8 cellular contexts compared by ENCODE assay signal in genomic region chr16:23803591-23804123, GRCh38. TPM values are rescaled to one million over a fixed set of nuclear protein-coding genes. Genes with fewer than 3 reads are reported as not detected.
A peak's percentile ranks its signal among the peaks of the same experiment; 100 is the strongest.
DNase-seq lines count a peak whose midpoint lies in the region; ATAC-seq lines count a peak whose summit lies in the region.

No MANE protein-coding gene starts in this region.

- H3K27me3 ChIP-seq in CD4-positive, CD25-positive, alpha-beta regulatory T cell (ENCODE audit: control insufficient read depth, insufficient read depth, low read length), result peaks cover 3% of the 10 kb centered on the region

- no peaks in the 10 kb centered on the region for H3K9me3 Mint-ChIP-seq in CD4-positive, CD25-positive, alpha-beta regulatory T cell

- H3K4me3 ChIP-seq in CD4-positive, CD25-positive, alpha-beta regulatory T cell (ENCODE audit: low read depth, low read length), result peak overlapping the region; percentile 33

- DNase-seq in CD4-positive, CD25-positive, alpha-beta regulatory T cell, result peak; percentile 39 to 80 (median 68)
- DNase-seq in NAMALWA (ENCODE audit: low spot score), result peak; percentile 81
- DNase-seq in activated CD4-positive, alpha-beta T cell treated with anti-CD3 and anti-CD28 coated beads for 24 hours (ENCODE audit: low read depth in 2 of 2), result peak; percentile 51 to 63
- peak; percentile 13 for DNase-seq in cerebellum (ENCODE audit: low spot score)
- peak; percentile 76 for DNase-seq in medulla oblongata (ENCODE audit: extremely low spot score)
- DNase-seq in stimulated activated CD8-positive, alpha-beta memory T cell treated with anti-CD3 and anti-CD28 coated beads, Interleukin-4, amount 100 ng/mL, for 24 hours (ENCODE audit: low read depth), result peak; percentile 56

- no peaks in the 10 kb centered on the region for H3K36me3 Mint-ChIP-seq in CD4-positive, CD25-positive, alpha-beta regulatory T cell

- no peak overlapping the region for H3K27ac ChIP-seq in CD4-positive, CD25-positive, alpha-beta regulatory T cell (ENCODE audit: insufficient read depth, low read length, poor library complexity, severe bottlenecking)

- peak overlapping the region in 1 of 3 donors; percentile 93 for H3K27ac Mint-ChIP-seq in CD4-positive, CD25-positive, alpha-beta regulatory T cell

- peaks cover 10% of the 10 kb centered on the region for H3K4me1 ChIP-seq in CD4-positive, CD25-positive, alpha-beta regulatory T cell (ENCODE audit: control insufficient read depth, insufficient read depth, low read length, poor library complexity, severe bottlenecking)

- H3K9me3 ChIP-seq in CD4-positive, CD25-positive, alpha-beta regulatory T cell (ENCODE audit: control insufficient read depth in 2 of 2, low read length in 2 of 2), result no peaks in the 10 kb centered on the region

- H3K4me3 Mint-ChIP-seq in CD4-positive, CD25-positive, alpha-beta regulatory T cell, result peak overlapping the region in 2 of 4 donors; percentile 7 to 63

- peaks cover 30% of the 10 kb centered on the region for H3K27me3 Mint-ChIP-seq in CD4-positive, CD25-positive, alpha-beta regulatory T cell

- no peaks in the 10 kb centered on the region for H3K36me3 ChIP-seq in CD4-positive, CD25-positive, alpha-beta regulatory T cell (ENCODE audit: control insufficient read depth, insufficient read depth, low read length)

- H3K4me1 Mint-ChIP-seq in CD4-positive, CD25-positive, alpha-beta regulatory T cell, result peaks cover 0 to 12% (median 6%) of the 10 kb centered on the region in 4 donors

- ATAC-seq in CD4-positive, CD25-positive, alpha-beta regulatory T cell (ENCODE audit: low read depth in 2 of 2), result peak; percentile 87 to 89
- ATAC-seq in GM21515 (IDR thresholded peaks at IDR 0.05; ENCODE audit: unreplicated experiment) (peak; percentile 86), HG02870 (IDR thresholded peaks at IDR 0.05; ENCODE audit: unreplicated experiment) (no peak)

RNA-seq across cellular contexts. Expression of gene PRKCB, which starts 32.1 kb away (rescaled TPM):
- total RNA-seq in CD4-positive, CD25-positive, alpha-beta regulatory T cell, result 83.1 TPM
- 10 to 100 TPM; 37.4 to 54.7 (median 47.5) TPM for polyA plus RNA-seq in CD4-positive, CD25-positive, alpha-beta regulatory T cell
- total RNA-seq in cerebellum, result 109 TPM

RNA-seq across cellular contexts. Expression of gene CHP2, which starts 48.8 kb away (rescaled TPM):
- total RNA-seq in CD4-positive, CD25-positive, alpha-beta regulatory T cell, result not detected
- not detected for polyA plus RNA-seq in CD4-positive, CD25-positive, alpha-beta regulatory T cell
- total RNA-seq in cerebellum, result 0.82 TPM

Comparison
In these comparisons a context has a peak if more than half of its experiments do, and no peak if none do; other contexts are left out.
1. DNase-seq: peak in every context shown above with its lines; median percentile 81 in NAMALWA; 76 in medulla oblongata; 68 in CD4-positive, CD25-positive, alpha-beta regulatory T cell; 57 in activated CD4-positive, alpha-beta T cell treated with anti-CD3 and anti-CD28 coated beads for 24 hours; 56 in stimulated activated CD8-positive, alpha-beta memory T cell treated with anti-CD3 and anti-CD28 coated beads, Interleukin-4, amount 100 ng/mL, for 24 hours; 13 in cerebellum.